8 cellular contexts compared by ENCODE assay signal in the genomic region with DNA sequence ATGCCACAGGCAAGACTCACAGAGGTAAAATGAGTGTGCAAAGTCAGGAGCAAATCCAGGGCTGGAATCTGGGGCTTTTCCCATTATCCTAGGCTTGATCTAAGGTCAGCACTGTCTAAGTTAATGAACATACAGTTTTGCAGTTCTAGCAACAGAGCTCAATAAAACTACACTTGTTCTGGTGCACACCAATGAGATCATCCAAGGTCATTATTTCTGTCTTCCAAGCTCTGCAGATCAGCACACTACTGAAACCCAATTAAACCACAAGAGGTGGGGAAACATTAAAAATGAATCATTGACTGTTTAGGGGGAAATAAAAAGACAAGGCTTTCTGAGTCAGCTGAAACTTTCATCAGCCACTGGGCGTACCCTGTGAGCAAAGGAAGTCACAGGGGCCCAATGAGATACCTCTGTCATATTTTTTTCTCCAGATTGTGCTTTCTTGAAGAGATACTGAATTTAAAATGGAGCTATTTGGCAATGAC.
DNase-seq lines count a peak whose midpoint lies in the region; ATAC-seq and TF ChIP-seq lines count a peak whose summit lies in the region.

No MANE protein-coding gene starts in this region.

- H3K4me2 ChIP-seq in OCI-LY7 (ENCODE audit: low read length) (peak overlapping the region; percentile 31; the same call in 1 of the 2 replicates), Karpas-422 (ENCODE audit: low read depth, low read length, poor library complexity, severe bottlenecking) (no peak overlapping the region)

- CTCF ChIA-PET in OCI-LY7 (lab: Charles Lee; ENCODE audit: unreplicated experiment), result no interaction called here

- H3K79me2 ChIP-seq in OCI-LY7 (ENCODE audit: insufficient read depth, low read depth, low read length) (no peaks in the 10 kb centered on the region), Karpas-422 (ENCODE audit: low read length) (no peaks in the 10 kb centered on the region)

- H3K9ac ChIP-seq in Karpas-422 (ENCODE audit: low read length), result no peak overlapping the region

- H3K27me3 ChIP-seq in Karpas-422 (ENCODE audit: low read length), result no peaks in the 10 kb centered on the region

- H3K9me3 ChIP-seq in OCI-LY7 (ENCODE audit: low read length), result peaks cover 14% of the 10 kb centered on the region; the same call in 1 of the 2 replicates
- no peaks in the 10 kb centered on the region for H3K9me3 ChIP-seq in Karpas-422 (ENCODE audit: low read length)

- TF ChIP-seq CTCF in OCI-LY7 (conservative IDR thresholded peaks at IDR 0.05; ENCODE audit: low read length), result no peak

- H3K4me1 ChIP-seq in OCI-LY7 (ENCODE audit: insufficient read depth, low read length, poor library complexity, severe bottlenecking) (peaks cover 37% of the 10 kb centered on the region), Karpas-422 (ENCODE audit: low read length) (no peaks in the 10 kb centered on the region)

- POLR2A ChIA-PET in OCI-LY7 (lab: Charles Lee), result interaction anchor here (0.5 to 1.6 kb wide), 8 partner anchors 10 to 168 kb away, joined by 3 to 6 read pairs (median 3); no protein-coding TSS in a partner anchor

- H3K4me3 ChIP-seq in OCI-LY7 (ENCODE audit: low read depth, low read length, poor library complexity, severe bottlenecking), result no peak overlapping the region
- H3K4me3 ChIP-seq in Karpas-422 (ENCODE audit: low read length), result no peak overlapping the region

- H3K36me3 ChIP-seq in OCI-LY7 (ENCODE audit: insufficient read depth, low read length) (no peaks in the 10 kb centered on the region), Karpas-422 (ENCODE audit: insufficient read depth, low read length) (no peaks in the 10 kb centered on the region)

- BruUV-seq in OCI-LY7 (replicated peaks; lab: Mats Ljungman, UMichigan), result no TSS peak

- H3K9me2 ChIP-seq in OCI-LY7 (ENCODE audit: insufficient read depth, low read length) (no peaks in the 10 kb centered on the region), Karpas-422 (replicated peaks; ENCODE audit: insufficient read depth, low read length) (no peaks in the 10 kb centered on the region)

- DNase-seq in Right ventricle myocardium superior, result no peak
- DNase-seq in Right ventricle myocardium inferior (ENCODE audit: missing footprints), result no peak
- DNase-seq in OCI-LY7 (ENCODE audit: low spot score), result no peak
- DNase-seq in fibroblast of the conjunctiva (ENCODE audit: low read depth), result peak; percentile 80
- DNase-seq in stromal cell of bone marrow (ENCODE audit: low read depth), result peak; percentile 88
- DNase-seq in Karpas-422, result no peak
- DNase-seq in iPS-NIHi7 (ENCODE audit: extremely low spot score), result no peak

- H3K27ac ChIP-seq in OCI-LY7 (ENCODE audit: low read depth, low read length, poor library complexity, severe bottlenecking) (no peak overlapping the region), Karpas-422 (ENCODE audit: low read length) (no peak overlapping the region)

- intact Hi-C loops in Right ventricle myocardium superior (cut with DNase I), result no loop called here
- intact Hi-C loops in Right ventricle myocardium inferior (cut with DNase I), result no loop called here
- intact Hi-C loops in OCI-LY7 (cut with micrococcal nuclease; ENCODE audit: unreplicated experiment), result no loop called here

- H4K20me1 ChIP-seq in OCI-LY7 (ENCODE audit: insufficient read depth, low read length), result no peaks in the 10 kb centered on the region
- H4K20me1 ChIP-seq in Karpas-422 (ENCODE audit: insufficient read depth, low read depth, low read length), result no peaks in the 10 kb centered on the region

- peak; percentile 8 for ATAC-seq in Right ventricle myocardium superior (ENCODE audit: poor library complexity)
- ATAC-seq in Right ventricle myocardium inferior, result no peak
- ATAC-seq in HG02852 (IDR thresholded peaks at IDR 0.05; ENCODE audit: unreplicated experiment), result peak; percentile 22

- H2AFZ ChIP-seq in OCI-LY7 (ENCODE audit: low read length) (no peak overlapping the region), Karpas-422 (ENCODE audit: low read length) (no peak overlapping the region)

Comparison
In these comparisons a context has a peak if more than half of its experiments do, and no peak if none do; other contexts are left out.
1. DNase-seq: peak in fibroblast of the conjunctiva (single experiment) and stromal cell of bone marrow (single experiment); none in Right ventricle myocardium superior (single experiment), Right ventricle myocardium inferior (single experiment), OCI-LY7 (single experiment), Karpas-422 (single experiment) and iPS-NIHi7 (single experiment).